ENCODE assay signal across 1 cellular context in the genomic region with DNA sequence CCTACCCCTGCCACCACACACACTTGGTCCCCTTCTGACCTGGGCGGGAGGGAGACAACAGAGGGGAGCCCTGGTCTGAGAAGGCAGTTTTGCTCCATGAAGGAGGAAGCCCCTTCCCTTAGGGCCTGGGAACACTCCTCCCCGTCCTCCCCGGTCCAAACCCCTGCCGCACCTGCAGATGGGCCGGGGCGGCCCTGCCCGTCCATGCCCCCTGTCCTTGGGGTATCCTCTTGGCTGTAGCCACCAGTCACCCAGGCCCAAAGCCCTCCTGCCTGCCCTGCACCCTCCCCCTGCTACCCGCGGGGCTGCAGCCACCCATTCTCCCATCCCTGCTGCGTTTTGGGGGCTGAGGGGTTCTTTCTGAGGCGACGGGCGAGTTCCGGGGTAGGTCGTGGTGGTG.
TF ChIP-seq lines count a peak whose summit lies in the region.

No MANE protein-coding gene starts in this region.

TF ChIP-seq in K562, 482 proteins besides CTCF, POLR2A, EP300 and RAD21:
- TF ChIP-seq ZNF134 (CRISPR knock-in tag; conservative IDR thresholded peaks at IDR 0.05) (no peak), ARHGAP35 (IDR thresholded peaks at IDR 0.05; ENCODE audit: partially characterized antibody) (no peak), NR2F6 (CRISPR knock-in tag; IDR thresholded peaks at IDR 0.05) (no peak), RBM22 (IDR thresholded peaks at IDR 0.05; ENCODE audit: low read depth, low read length, poor library complexity, severe bottlenecking) (peak; percentile 15), POLR2AphosphoS2 (IDR thresholded peaks at IDR 0.05; ENCODE audit: low read length) (0 out of 2 replicates have a peak, but pooled peaks have one; percentile 10), POLR2G (IDR thresholded peaks at IDR 0.05; ENCODE audit: low read depth, low read length) (peak; percentile 7; the same call in 1 of the 2 replicates), MYNN (IDR thresholded peaks at IDR 0.05) (no peak), MYNN (CRISPR knock-in tag; IDR thresholded peaks at IDR 0.05) (no peak)
